In genomic region chr2:73855526-73855925, GRCh38 we compare ENCODE assay signal across 27 cellular contexts.
"Had no signal": no experiment of that assay in that cellular context is flagged by ENCODE, and none has a peak within 500 bp of the region (broad histone marks: within the 10 kb centered on the region; RNA-seq: fewer than 3 reads in every experiment).

No MANE protein-coding gene starts in this region.

- H3K4me1 Mint-ChIP-seq: T-cell had no signal

- ATAC-seq: activated CD4-positive, alpha-beta T cell treated with anti-CD3 and anti-CD28 coated beads for 36 hours; K562; Panc1; Right ventricle myocardium inferior; T-cell had no signal

- H3K9me3 Mint-ChIP-seq: activated naive CD8-positive, alpha-beta T cell treated with anti-CD3 and anti-CD28 coated beads, Interleukin-2, amount 50 U/mL, for 24 hours; T-cell had no signal

- H3K36me3 ChIP-seq: breast epithelium had no signal

- H3K27me3 ChIP-seq: breast epithelium had no signal

- H3K4me1 ChIP-seq: breast epithelium had no signal

- H3K4me3 ChIP-seq: breast epithelium, K562, SK-N-MC had no signal

- DNase-seq: activated CD4-positive, alpha-beta T cell treated with anti-CD3 and anti-CD28 coated beads for 36 hours; activated CD4-positive, alpha-beta T cell treated with anti-CD3 and anti-CD28 coated beads, Interleukin-2, amount 50 U/mL, for 4 hours; activated CD4-positive, CD25-positive, alpha-beta regulatory T cell; activated CD8-positive, alpha-beta memory T cell treated with anti-CD3 and anti-CD28 coated beads for 24 hours; activated naive CD4-positive, alpha-beta T cell treated with anti-CD3 and anti-CD28 coated beads, Interleukin-2, amount 50 U/mL, for 16 hours; activated naive CD8-positive, alpha-beta T cell treated with anti-CD3 and anti-CD28 coated beads, Interleukin-2, amount 50 U/mL, for 24 hours; activated T-cell treated with anti-CD3 and anti-CD28 coated beads, Interleukin-2, amount 50 U/mL, for 48 hours; amygdala; Kasumi-1; NCI-H1105 treated with DMSO at 0.1 percent for 48 hours; NCI-H1436 treated with DMSO at 0.1 percent for 48 hours; NCI-H187; NCI-H2081; NCI-H510A treated with DMSO at 0.1 percent for 48 hours; NCI-H69; NK-92 treated with Interleukin-12 subunit alpha and Interleukin-12 subunit beta, amount 100 ng/mL, for 24 hours; OCI-M1; RPMI8226; T-cell; T-helper 2 cell; T1000 had no signal

- H3K27ac ChIP-seq: breast epithelium, SK-N-MC, VCaP had no signal

- H3K4me3 Mint-ChIP-seq: activated CD4-positive, alpha-beta T cell treated with anti-CD3 and anti-CD28 coated beads for 36 hours; activated naive CD8-positive, alpha-beta T cell treated with anti-CD3 and anti-CD28 coated beads, Interleukin-2, amount 50 U/mL, for 24 hours; T-cell had no signal

- H3K27me3 Mint-ChIP-seq: activated CD4-positive, alpha-beta T cell treated with anti-CD3 and anti-CD28 coated beads for 36 hours; activated naive CD8-positive, alpha-beta T cell treated with anti-CD3 and anti-CD28 coated beads, Interleukin-2, amount 50 U/mL, for 24 hours; T-cell had no signal

- H3K9me3 ChIP-seq: breast epithelium had no signal

- H3K27ac Mint-ChIP-seq: activated CD4-positive, alpha-beta T cell treated with anti-CD3 and anti-CD28 coated beads for 36 hours; T-cell had no signal
